Comparison of ENCODE assay signal across 8 cellular contexts in genomic region chr9:69122086-69122390, GRCh38. TPM values are rescaled to one million over a fixed set of nuclear protein-coding genes. Genes with fewer than 3 reads are reported as not detected.
A peak's percentile ranks its signal among the peaks of the same experiment; 100 is the strongest.
DNase-seq lines count a peak whose midpoint lies in the region; TF ChIP-seq lines count a peak whose summit lies in the region.

No MANE protein-coding gene starts in this region.

- H3K4me3 ChIP-seq in GM06990 (replicated peaks; ENCODE audit: low read depth, low read length): peak overlapping the region; percentile 59
- peak overlapping the region; percentile 64 for H3K4me3 ChIP-seq in H7 (ENCODE audit: insufficient read depth, low read depth, low read length)
- H3K4me3 ChIP-seq in choroid plexus epithelial cell (ENCODE audit: low read depth, low read length): peak overlapping the region; percentile 77
- peak overlapping the region; percentile 93 for H3K4me3 ChIP-seq in kidney epithelial cell (ENCODE audit: low read depth, low read length)

- peak overlapping the region; percentile 95 for H3K27ac ChIP-seq in VCaP

- H3K27me3 ChIP-seq in GM06990 (replicated peaks; ENCODE audit: control insufficient read depth, insufficient read depth, low read length) (no peaks in the 10 kb centered on the region), H7 (ENCODE audit: control insufficient read depth, insufficient read depth, low read length) (no peaks in the 10 kb centered on the region), kidney epithelial cell (ENCODE audit: control insufficient read depth, insufficient read depth, low read length) (no peaks in the 10 kb centered on the region)

- no peak for TF ChIP-seq CTCF in GM06990 (IDR thresholded peaks at IDR 0.05; ENCODE audit: insufficient read depth, low read length, poor library complexity, severe bottlenecking)
- TF ChIP-seq CTCF in VCaP (conservative IDR thresholded peaks at IDR 0.05): no peak
- no peak for TF ChIP-seq CTCF in choroid plexus epithelial cell (conservative IDR thresholded peaks at IDR 0.05; ENCODE audit: low read depth, low read length)
- no peak for TF ChIP-seq CTCF in kidney epithelial cell (IDR thresholded peaks at IDR 0.05; ENCODE audit: insufficient read depth, low read length, poor library complexity, severe bottlenecking)

- H3K36me3 ChIP-seq in GM06990 (ENCODE audit: control insufficient read depth, insufficient read depth, low read length) (no peaks in the 10 kb centered on the region), H7 (replicated peaks; ENCODE audit: control insufficient read depth, insufficient read depth, low read length) (no peaks in the 10 kb centered on the region), kidney epithelial cell (ENCODE audit: control insufficient read depth, insufficient read depth, low read length) (no peaks in the 10 kb centered on the region)

- DNase-seq in GM06990 (ENCODE audit: extremely low read depth, insufficient read length) (peak; percentile 59), H7 (peak; percentile 78), M059J (ENCODE audit: low read depth) (peak; percentile 74), choroid plexus epithelial cell (ENCODE audit: low read depth) (peak; percentile 73), kidney epithelial cell (ENCODE audit: low read depth) (no peak), cortex of kidney (lab: John Stamatoyannopoulos, UW) (no peak)
- peak; percentile 3 to 20 for DNase-seq in stimulated activated CD4-positive, alpha-beta T cell treated with anti-CD3 and anti-CD28 coated beads, Interleukin-12 subunit alpha, Interleukin-12 subunit beta, amount 100 ng/mL, for 24 hours (ENCODE audit: low read depth in 2 of 2)

RNA-seq across cellular contexts. Expression of gene TJP2, which starts 52.0 kb away (rescaled TPM):
- 107 and 128 TPM in 2 replicates for total RNA-seq in H7 (2014; rRNA removed; shearing (Covaris generic))
- 58.9 and 73.7 TPM in 2 replicates for total RNA-seq in M059J (2014; rRNA removed; shearing (Covaris generic))
- 341 and 345 TPM in 2 replicates for total RNA-seq in kidney epithelial cell

Comparison
In these comparisons a context has a peak if more than half of its experiments do, and no peak if none do; other contexts are left out.
1. DNase-seq: peak in GM06990 (single experiment), H7 (single experiment), M059J (single experiment), choroid plexus epithelial cell (single experiment) and stimulated activated CD4-positive, alpha-beta T cell treated with anti-CD3 and anti-CD28 coated beads, Interleukin-12 subunit alpha, Interleukin-12 subunit beta, amount 100 ng/mL, for 24 hours (2 of 2); none in kidney epithelial cell (single experiment) and cortex of kidney (single experiment).
2. Peak in every context shown above with its lines, with median percentiles within 50 percentile points of each other: H3K4me3 ChIP-seq.